ENCODE assay signal across 8 cellular contexts in genomic region chr12:48865141-48865440, GRCh38. TPM values are rescaled to one million over a fixed set of nuclear protein-coding genes. Genes with fewer than 3 reads are reported as not detected.
DNase-seq lines count a peak whose midpoint lies in the region; ATAC-seq and TF ChIP-seq lines count a peak whose summit lies in the region.

No MANE protein-coding gene starts in this region.

- no peak for TF ChIP-seq CTCF in suprapubic skin (IDR thresholded peaks at IDR 0.05)

- no peak overlapping the region for H3K27ac ChIP-seq in suprapubic skin

- intact Hi-C loops in activated CD4-positive, alpha-beta T cell treated with anti-CD3 and anti-CD28 coated beads for 36 hours (cut with DNase I, micrococcal nuclease), result loop anchor here in 1 of 2 experiments (1.0 kb wide), 2 partner anchors 13 to 183 kb away; partner anchors contain the start of genes DDX23 and KANSL2

- TF ChIP-seq EP300 in suprapubic skin (IDR thresholded peaks at IDR 0.05), result no peak

- no peaks in the 10 kb centered on the region for H3K9me3 Mint-ChIP-seq in activated CD4-positive, alpha-beta T cell treated with anti-CD3 and anti-CD28 coated beads for 36 hours (ENCODE audit: low read depth)
- no peaks in the 10 kb centered on the region for H3K9me3 Mint-ChIP-seq in activated T-cell treated with anti-CD3 and anti-CD28 coated beads, Interleukin-2, amount 50 U/mL, for 72 hours
- H3K9me3 Mint-ChIP-seq in immature natural killer cell, result no peaks in the 10 kb centered on the region

- H3K4me3 ChIP-seq in suprapubic skin, result peak overlapping the region; percentile 53

- peaks cover 33% of the 10 kb centered on the region for H3K27me3 Mint-ChIP-seq in activated CD4-positive, alpha-beta T cell treated with anti-CD3 and anti-CD28 coated beads for 36 hours
- H3K27me3 Mint-ChIP-seq in activated T-cell treated with anti-CD3 and anti-CD28 coated beads, Interleukin-2, amount 50 U/mL, for 72 hours (ENCODE audit: low read depth), result peaks cover 37% of the 10 kb centered on the region
- peaks cover 14 to 26% (median 26%) of the 10 kb centered on the region in 3 donors for H3K27me3 Mint-ChIP-seq in immature natural killer cell (ENCODE audit: low read depth in 3 of 3)

- H3K4me1 Mint-ChIP-seq in activated CD4-positive, alpha-beta T cell treated with anti-CD3 and anti-CD28 coated beads for 36 hours, result peaks cover 24% of the 10 kb centered on the region
- peaks cover 31% of the 10 kb centered on the region for H3K4me1 Mint-ChIP-seq in activated T-cell treated with anti-CD3 and anti-CD28 coated beads, Interleukin-2, amount 50 U/mL, for 72 hours (ENCODE audit: low read depth)
- peaks cover 18 to 25% of the 10 kb centered on the region in 2 donors for H3K4me1 Mint-ChIP-seq in immature natural killer cell

- no peaks in the 10 kb centered on the region for H3K9me3 ChIP-seq in suprapubic skin

- H3K4me3 Mint-ChIP-seq in activated CD4-positive, alpha-beta T cell treated with anti-CD3 and anti-CD28 coated beads for 36 hours, result peak overlapping the region; percentile 74
- peak overlapping the region; percentile 85 to 89 for H3K4me3 Mint-ChIP-seq in activated T-cell treated with anti-CD3 and anti-CD28 coated beads, Interleukin-2, amount 50 U/mL, for 72 hours
- peak overlapping the region; percentile 88 to 95 (median 92) for H3K4me3 Mint-ChIP-seq in immature natural killer cell

- H3K36me3 ChIP-seq in suprapubic skin, result no peaks in the 10 kb centered on the region

- no peak for ATAC-seq in activated CD4-positive, alpha-beta T cell treated with anti-CD3 and anti-CD28 coated beads for 36 hours
- no peak for ATAC-seq in activated T-cell treated with anti-CD3 and anti-CD28 coated beads, Interleukin-2, amount 50 U/mL, for 72 hours (replicated peaks in 1 of 2)
- no peak for ATAC-seq in HG03565 (IDR thresholded peaks at IDR 0.05; ENCODE audit: unreplicated experiment)

- peaks cover 18% of the 10 kb centered on the region for H3K4me1 ChIP-seq in suprapubic skin

- peaks cover 15% of the 10 kb centered on the region for H3K27me3 ChIP-seq in suprapubic skin

- CTCF ChIA-PET in activated CD4-positive, alpha-beta T cell treated with anti-CD3 and anti-CD28 coated beads for 36 hours (lab: Charles Lee), result interaction anchor here (0.5 to 4.3 kb wide), 12 partner anchors 12 to 839 kb away, joined by 3 to 50 read pairs (median 4); partner anchors contain the start of genes DDX23 and FKBP11

- 15% methylated on average over 4 of the region's 4 CpGs for WGBS in suprapubic skin

- DNase-seq in activated CD4-positive, alpha-beta T cell treated with anti-CD3 and anti-CD28 coated beads for 36 hours, result no peak
- no peak for DNase-seq in activated CD4-positive, alpha-beta T cell treated with anti-CD3 and anti-CD28 coated beads, Interleukin-2, amount 50 U/mL, for 4 hours
- DNase-seq in activated T-cell treated with anti-CD3 and anti-CD28 coated beads, Interleukin-2, amount 50 U/mL, for 72 hours, result no peak
- DNase-seq in immature natural killer cell (peak in 1 of 3 donors; percentile 3), suprapubic skin (ENCODE audit: low spot score in 2 of 2) (no peak), hepatic stellate cell (ENCODE audit: low spot score) (no peak), DMS 273 treated with DMSO at 0.1 percent for 48 hours (lab: John Stamatoyannopoulos, UW) (no peak)

- TF ChIP-seq POLR2A in suprapubic skin (IDR thresholded peaks at IDR 0.05), result no peak

- peak overlapping the region; percentile 16 for H3K27ac Mint-ChIP-seq in activated CD4-positive, alpha-beta T cell treated with anti-CD3 and anti-CD28 coated beads for 36 hours
- no peak overlapping the region for H3K27ac Mint-ChIP-seq in activated T-cell treated with anti-CD3 and anti-CD28 coated beads, Interleukin-2, amount 50 U/mL, for 72 hours
- H3K27ac Mint-ChIP-seq in immature natural killer cell, result peak overlapping the region in 5 of 6 donors; percentile 35 to 88 (median 53)

- POLR2A ChIA-PET in activated CD4-positive, alpha-beta T cell treated with anti-CD3 and anti-CD28 coated beads for 36 hours (lab: Charles Lee), result interaction anchor here (0.8 to 2.6 kb wide), 6 partner anchors 12 to 266 kb away, joined by 3 to 14 read pairs (median 4); partner anchors contain the start of genes ARF3, DDX23, FKBP11 and TUBA1B

- H3K36me3 Mint-ChIP-seq in activated CD4-positive, alpha-beta T cell treated with anti-CD3 and anti-CD28 coated beads for 36 hours (ENCODE audit: low read depth), result peaks cover 2% of the 10 kb centered on the region
- H3K36me3 Mint-ChIP-seq in activated T-cell treated with anti-CD3 and anti-CD28 coated beads, Interleukin-2, amount 50 U/mL, for 72 hours (ENCODE audit: insufficient read depth in 2 of 2), result no peaks in the 10 kb centered on the region
- no peaks in the 10 kb centered on the region for H3K36me3 Mint-ChIP-seq in immature natural killer cell

RNA-seq across cellular contexts. Expression of gene RND1, which starts 0.6 kb away (rescaled TPM):
- total RNA-seq in activated CD4-positive, alpha-beta T cell treated with anti-CD3 and anti-CD28 coated beads for 36 hours, result 1 to 10 TPM; 2.2 to 3.3 TPM
- total RNA-seq in activated T-cell treated with anti-CD3 and anti-CD28 coated beads, Interleukin-2, amount 50 U/mL, for 72 hours, result 1 to 10 TPM; 4.5 to 5.5 TPM
- polyA plus RNA-seq in immature natural killer cell, result 1 to 10 TPM in 1 of 3 donors, under 1 TPM in 1, not detected in 1; 0.63 to 1.7 TPM
- 1 to 10 TPM in 1 of 4 donors, under 1 TPM in 2, not detected in 1; 0.40 to 1.1 (median 0.65) TPM for total RNA-seq in suprapubic skin

RNA-seq across cellular contexts. Expression of gene DDX23, which starts 13.1 kb away (rescaled TPM):
- total RNA-seq in activated CD4-positive, alpha-beta T cell treated with anti-CD3 and anti-CD28 coated beads for 36 hours, result 100 to 1,000 TPM; 115 to 120 TPM
- total RNA-seq in activated T-cell treated with anti-CD3 and anti-CD28 coated beads, Interleukin-2, amount 50 U/mL, for 72 hours, result 100 to 1,000 TPM in 1 of 2 donors, 10 to 100 TPM in 1; 100.0 to 115 TPM
- polyA plus RNA-seq in immature natural killer cell, result 10 to 100 TPM; 27.7 to 76.6 (median 37.7) TPM
- total RNA-seq in suprapubic skin, result 100 to 1,000 TPM in 1 of 4 donors, 10 to 100 TPM in 3; 55.0 to 125 (median 62.2) TPM

RNA-seq across cellular contexts. Expression of gene CACNB3, which starts 46.8 kb away (rescaled TPM):
- total RNA-seq in activated CD4-positive, alpha-beta T cell treated with anti-CD3 and anti-CD28 coated beads for 36 hours, result 10 to 100 TPM; 11.5 to 16.1 TPM
- 10 to 100 TPM; 15.1 to 16.5 TPM for total RNA-seq in activated T-cell treated with anti-CD3 and anti-CD28 coated beads, Interleukin-2, amount 50 U/mL, for 72 hours
- polyA plus RNA-seq in immature natural killer cell, result 1 to 10 TPM in 2 of 3 donors, under 1 TPM in 1; 0.66 to 2.1 (median 1.4) TPM
- total RNA-seq in suprapubic skin, result 10 to 100 TPM; 12.3 to 27.8 (median 17.3) TPM
